Comparison of ENCODE assay signal across 1 cellular context in the genomic region with DNA sequence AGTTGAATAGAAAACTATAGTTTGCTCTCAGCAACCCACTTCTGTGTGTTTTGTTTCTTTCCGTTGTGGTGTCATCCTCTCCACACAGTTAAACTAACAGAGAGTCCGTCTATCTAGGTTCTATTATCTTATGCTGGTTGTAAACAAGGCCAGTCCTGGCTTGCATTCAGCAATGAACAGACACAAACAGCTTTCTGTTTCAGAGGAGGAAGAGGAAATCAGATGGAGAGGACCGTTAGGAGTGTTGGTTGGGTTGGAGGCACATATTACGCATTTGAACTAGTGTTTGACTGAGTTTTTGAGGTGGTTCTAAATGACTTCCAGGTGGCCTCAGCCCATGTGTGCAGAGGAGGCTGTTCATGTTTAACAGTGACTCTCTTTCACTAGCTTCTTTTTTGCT.
TF ChIP-seq lines count a peak whose summit lies in the region.

No MANE protein-coding gene starts in this region.

TF ChIP-seq in GM12878, 131 proteins besides CTCF, POLR2A, EP300 and RAD21 (continued from another document):
- TF ChIP-seq GABPA (IDR thresholded peaks at IDR 0.05; ENCODE audit: low read depth): peak; percentile 32; the same call in 1 of the 2 replicates
TF ChIP-seq in GM12878: peak in this region for 1.
